27 cellular contexts compared by ENCODE assay signal in the genomic region with DNA sequence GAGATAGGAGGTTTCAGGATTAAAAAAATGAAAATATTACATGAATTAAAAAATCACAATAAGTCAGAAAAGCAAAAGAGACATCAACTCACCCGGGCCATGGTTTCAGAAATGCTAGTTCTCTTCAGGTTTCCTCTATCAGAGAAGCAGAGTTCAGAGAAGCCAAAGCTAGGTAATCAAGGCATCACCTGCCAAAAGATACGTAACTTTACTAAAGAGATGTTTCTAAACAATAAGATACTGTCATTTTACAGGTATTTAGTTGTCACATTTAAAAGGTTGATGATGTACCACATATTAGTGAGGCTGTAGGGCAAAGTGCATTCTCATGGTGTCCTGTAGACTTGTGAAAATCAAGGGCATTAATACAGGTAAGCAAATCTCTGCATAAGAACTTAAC. TPM values are rescaled to one million over a fixed set of nuclear protein-coding genes. Genes with fewer than 3 reads are reported as not detected.
A peak's percentile ranks its signal among the peaks of the same experiment; 100 is the strongest.
DNase-seq lines count a peak whose midpoint lies in the region; ATAC-seq, FAIRE-seq and TF ChIP-seq lines count a peak whose summit lies in the region.
"Had no signal": no experiment of that assay in that cellular context is flagged by ENCODE, and none has a peak within 500 bp of the region (broad histone marks: within the 10 kb centered on the region; RNA-seq: fewer than 3 reads in every experiment).

A gene (minus strand): TSS at position 101 of the 400 bp plus-strand sequence.

- TF ChIP-seq POLR2A in HepG2 (IDR thresholded peaks at IDR 0.05; ENCODE audit: insufficient read depth in 1 of 2, low read depth in 2 of 2, low read length in 2 of 2) = no peak
- TF ChIP-seq POLR2A in uterus (IDR thresholded peaks at IDR 0.05) = no peak

- peaks cover 0 to 9% (median 3%) of the 10 kb centered on the region in 4 donors for H3K36me3 ChIP-seq in liver (ENCODE audit: control insufficient read depth in 4 of 4, insufficient read depth in 3 of 4, low read depth in 1 of 4, low read length in 3 of 4)
- H3K36me3 ChIP-seq in HepG2 (replicated peaks in 1 of 2; ENCODE audit: control insufficient read depth in 1 of 2, insufficient read depth in 2 of 2, low read length in 2 of 2) = no peaks in the 10 kb centered on the region
- peaks cover 0 to 17% (median 0%) of the 10 kb centered on the region in 5 donors for H3K36me3 ChIP-seq in subcutaneous abdominal adipose tissue (ENCODE audit: control insufficient read depth in 5 of 5, insufficient read depth in 5 of 5, low read length in 5 of 5)
- H3K36me3 ChIP-seq in uterus = no peaks in the 10 kb centered on the region
- H3K36me3 ChIP-seq: BE2C had no signal

- ATAC-seq in HepG2 = no peak
- ATAC-seq in HG02623 (IDR thresholded peaks at IDR 0.05; ENCODE audit: unreplicated experiment) = no peak
- ATAC-seq: A549, GM23338, HCT116 had no signal

- peaks cover 3% of the 10 kb centered on the region for H3K27me3 Mint-ChIP-seq in endothelial cell (ENCODE audit: unreplicated experiment)
- H3K27me3 Mint-ChIP-seq: CD4-positive, alpha-beta T cell; CD8-positive, alpha-beta memory T cell had no signal

- in situ Hi-C loops in HepG2 (cut with HindIII; ENCODE audit: extremely low pct_ligation_motif_present, low pct_unique_long_range_greater_than_20kb) = no loop called here

- H3K27ac Mint-ChIP-seq in endothelial cell (ENCODE audit: unreplicated experiment) = no peak within 1 kb of the TSS
- H3K27ac Mint-ChIP-seq: CD14-positive monocyte; CD4-positive, alpha-beta T cell; CD8-positive, alpha-beta memory T cell; GM23338; H9; HFFc6 had no signal

- POLR2A ChIA-PET in HepG2 (lab: Yijun Ruan, JAX) = no interaction called here

- H4K20me1 ChIP-seq in HepG2 (ENCODE audit: insufficient read depth, low read length) = no peaks in the 10 kb centered on the region
- H4K20me1 ChIP-seq: BLaER1 treated with 17β-estradiol and CSF1 and Interleukin-3, amounts not matched to agents 10 nM and 100 nM had no signal

- H3K27me3 ChIP-seq in liver (ENCODE audit: control insufficient read depth in 4 of 4, insufficient read depth in 4 of 4, low read length in 3 of 4) (no peaks in the 10 kb centered on the region), HepG2 (ENCODE audit: control insufficient read depth in 1 of 2, insufficient read depth in 2 of 2, low read length in 2 of 2) (no peaks in the 10 kb centered on the region), subcutaneous abdominal adipose tissue (ENCODE audit: control insufficient read depth in 5 of 5, insufficient read depth in 4 of 5, low read length in 5 of 5) (no peaks in the 10 kb centered on the region), uterus (no peaks in the 10 kb centered on the region)
- H3K27me3 ChIP-seq: BE2C; BLaER1 treated with 17β-estradiol and CSF1 and Interleukin-3, amounts not matched to agents 10 nM and 100 nM had no signal

- H3K4me1 ChIP-seq in liver (ENCODE audit: control insufficient read depth in 4 of 4, insufficient read depth in 4 of 4, low read length in 3 of 4) (no peaks in the 10 kb centered on the region), HepG2 (ENCODE audit: insufficient read depth, low read length) (no peaks in the 10 kb centered on the region), subcutaneous abdominal adipose tissue (ENCODE audit: control insufficient read depth in 5 of 5, insufficient read depth in 5 of 5, low read length in 5 of 5) (no peaks in the 10 kb centered on the region), uterus (no peaks in the 10 kb centered on the region)
- H3K4me1 ChIP-seq: A549; BE2C; BLaER1 treated with 17β-estradiol and CSF1 and Interleukin-3, amounts not matched to agents 10 nM and 100 nM had no signal

- intact Hi-C loops in HepG2 (cut with micrococcal nuclease; ENCODE audit: unreplicated experiment) (no loop called here), uterus (cut with DNase I; ENCODE audit: low total_unique reads) (no loop called here)

- TF ChIP-seq CTCF in liver (IDR thresholded peaks at IDR 0.05; ENCODE audit: low read depth, low read length, missing input control) = no peak
- TF ChIP-seq CTCF in HepG2 (CRISPR knock-in tag; IDR thresholded peaks at IDR 0.05) = no peak
- no peak for TF ChIP-seq CTCF in endothelial cell (IDR thresholded peaks at IDR 0.05; ENCODE audit: unreplicated experiment)
- TF ChIP-seq CTCF in uterus (IDR thresholded peaks at IDR 0.05) = no peak

- H3K79me2 ChIP-seq in HepG2 (ENCODE audit: insufficient read depth, low read length) = no peaks in the 10 kb centered on the region

- H3K27ac ChIP-seq in liver (ENCODE audit: low read depth in 1 of 2, low read length in 2 of 2) (no peak within 1 kb of the TSS), HepG2 (ENCODE audit: extremely low read length, insufficient read depth, low read length) (no peak within 1 kb of the TSS), subcutaneous abdominal adipose tissue (ENCODE audit: low read depth, low read length) (no peak within 1 kb of the TSS), uterus (no peak within 1 kb of the TSS)
- H3K27ac ChIP-seq: A549; BLaER1 treated with 17β-estradiol and CSF1 and Interleukin-3, amounts not matched to agents 10 nM and 100 nM had no signal

- TF ChIP-seq EP300 in HepG2 (IDR thresholded peaks at IDR 0.05; ENCODE audit: low read depth in 2 of 2, low read length in 2 of 2) (no peak), HepG2 (CRISPR knock-in tag; IDR thresholded peaks at IDR 0.05; ENCODE audit: borderline replicate concordance) (no peak)

- no peak within 1 kb of the TSS for H2AFZ ChIP-seq in HepG2 (ENCODE audit: low read length)
- H2AFZ ChIP-seq: GM23338 had no signal

- H3K4me1 Mint-ChIP-seq in endothelial cell (ENCODE audit: unreplicated experiment) = no peaks in the 10 kb centered on the region
- H3K4me1 Mint-ChIP-seq: CD14-positive monocyte; CD8-positive, alpha-beta memory T cell; GM23338; H9 had no signal

- CTCF ChIA-PET in HepG2 (lab: Yijun Ruan, JAX; ENCODE audit: low intra/inter-chr PET ratio, low total read pairs) = no interaction called here

- H3K4me3 ChIP-seq in liver (ENCODE audit: low read depth in 1 of 3, low read length in 3 of 3) (peak within 1 kb of the TSS in 2 of 3 donors; percentile 35 to 61), HepG2 (replicated peaks in 1 of 3; ENCODE audit: insufficient read depth in 1 of 3, low read depth in 2 of 3, low read length in 3 of 3) (no peak within 1 kb of the TSS), subcutaneous abdominal adipose tissue (ENCODE audit: low read depth in 1 of 5, low read length in 5 of 5) (peak within 1 kb of the TSS in 4 of 5 donors; percentile 13 to 44 (median 34)), uterus (no peak within 1 kb of the TSS)
- H3K4me3 ChIP-seq: A549; BLaER1 treated with 17β-estradiol and CSF1 and Interleukin-3, amounts not matched to agents 10 nM and 100 nM; GM23338 had no signal

- H3K4me3 Mint-ChIP-seq in endothelial cell (ENCODE audit: unreplicated experiment) = peak within 1 kb of the TSS; percentile 61
- H3K4me3 Mint-ChIP-seq: CD14-positive monocyte; CD4-positive, alpha-beta T cell; CD8-positive, alpha-beta memory T cell; GM23338; H9; HFFc6 had no signal

- FAIRE-seq in HepG2 (lab: Jason Lieb, UNC) = no peak
- FAIRE-seq: D721Med, GM12891, GM18507 had no signal

- 87% methylated on average over 2 of the region's 2 CpGs for WGBS in liver
- 24% methylated on average over 2 of the region's 2 CpGs for WGBS in HepG2 (ENCODE audit: low lambda C conversion rate)

- DNase-seq in HepG2 (ENCODE audit: low spot score) (no peak), endothelial cell (ENCODE audit: low spot score) (no peak), uterus (no peak), DMS79 treated with DMSO at 0.1 percent for 48 hours (lab: John Stamatoyannopoulos, UW) (no peak)
- DNase-seq: 8988T; ACHN; AML-193; BE2C; CD4-positive, alpha-beta T cell; CD8-positive, alpha-beta memory T cell; DMS 273 treated with DMSO at 0.1 percent for 48 hours; DMS79; GF-D8; H9; HFFc6 had no signal

- no peak for TF ChIP-seq RAD21 in liver (IDR thresholded peaks at IDR 0.05)
- TF ChIP-seq RAD21 in HepG2 (CRISPR knock-in tag; IDR thresholded peaks at IDR 0.05) = no peak

- H3K9ac ChIP-seq in liver (ENCODE audit: low read depth in 1 of 2, low read length in 2 of 2) (no peak within 1 kb of the TSS), HepG2 (ENCODE audit: insufficient read depth, low read depth, low read length) (no peak within 1 kb of the TSS), subcutaneous abdominal adipose tissue (ENCODE audit: low read length in 5 of 5) (no peak within 1 kb of the TSS)
- H3K9ac ChIP-seq: BLaER1 treated with 17β-estradiol and CSF1 and Interleukin-3, amounts not matched to agents 10 nM and 100 nM had no signal

- no peak within 1 kb of the TSS for H3K4me2 ChIP-seq in HepG2 (ENCODE audit: low read depth, low read length)
- H3K4me2 ChIP-seq: A549; BLaER1 treated with 17β-estradiol and CSF1 and Interleukin-3, amounts not matched to agents 10 nM and 100 nM; GM23338 had no signal

- BruUV-seq in HepG2 (replicated peaks; lab: Mats Ljungman, UMichigan) = no TSS peak

- H3K36me3 Mint-ChIP-seq in endothelial cell (ENCODE audit: low read depth, unreplicated experiment) = peaks cover 53% of the 10 kb centered on the region
- H3K36me3 Mint-ChIP-seq: CD14-positive monocyte had no signal

- H3K9me3 Mint-ChIP-seq in endothelial cell (ENCODE audit: unreplicated experiment) = peaks cover 36% of the 10 kb centered on the region

- H3K9me3 ChIP-seq in liver (ENCODE audit: control insufficient read depth in 4 of 4, low read length in 3 of 4) (peaks cover 26 to 66% (median 42%) of the 10 kb centered on the region in 4 donors), HepG2 (ENCODE audit: low read length) (peaks cover 83% of the 10 kb centered on the region), subcutaneous abdominal adipose tissue (ENCODE audit: control insufficient read depth in 5 of 5, low read length in 5 of 5) (peaks cover 48 to 83% (median 78%) of the 10 kb centered on the region in 5 donors), uterus (peaks cover 0 to 75% of the 10 kb centered on the region in 2 donors)
- H3K9me3 ChIP-seq: BE2C had no signal

RNA-seq across cellular contexts. Expression of the gene that starts here (rescaled TPM):
- total RNA-seq in liver = under 1 TPM; 0.33 TPM
- polyA plus RNA-seq in liver = under 1 TPM; 0.21 to 0.31 TPM
- total RNA-seq in HepG2 (2016; rRNA removed; fragmentation: Illumina TruSeq; extraction: Trizol) = 1.2 and 2.6 TPM in 2 replicates
- total RNA-seq in HepG2 (2016; cell fraction: cytosol; rRNA removed; fragmentation: Illumina TruSeq; extraction: Trizol; ENCODE audit: low read depth) = 0.40 and 0.44 TPM in 2 replicates
- 1.5 and 1.8 TPM in 2 replicates for total RNA-seq in HepG2 (2016; cell fraction: insoluble cytoplasmic fraction; rRNA removed; fragmentation: Illumina TruSeq; extraction: Trizol)
- total RNA-seq in HepG2 (2016; cell fraction: membrane; rRNA removed; fragmentation: Illumina TruSeq; extraction: Trizol) = 0.52 and 1.1 TPM in 2 replicates
- total RNA-seq in HepG2 (2016; cell fraction: nucleus; rRNA removed; fragmentation: Illumina TruSeq; extraction: Trizol) = 1.6 and 1.7 TPM in 2 replicates
- polyA plus RNA-seq in HepG2 (2011; rRNA removed) = 0.61 and 1.0 TPM in 2 replicates
- polyA plus RNA-seq in HepG2 (2011; cell fraction: cytosol; rRNA removed) = 0.20 and 0.38 TPM in 2 replicates
- polyA plus RNA-seq in HepG2 (2011; cell fraction: nucleus; rRNA removed) = 0.87 and 2.3 TPM in 2 replicates
- polyA plus RNA-seq in HepG2 (2012) = 1.7 and 1.8 TPM in 2 replicates
- 0.07 and 0.34 TPM in 2 replicates for polyA plus RNA-seq in HepG2 (2016; cell fraction: cytosol; fragmentation: Illumina TruSeq; extraction: Trizol; ENCODE audit: low read depth)
- 1.3 and 1.6 TPM in 2 replicates for polyA plus RNA-seq in HepG2 (2016; cell fraction: insoluble cytoplasmic fraction; fragmentation: Illumina TruSeq; extraction: Trizol; ENCODE audit: low read depth)
- 0.23 and 0.26 TPM in 2 replicates for polyA plus RNA-seq in HepG2 (2016; cell fraction: membrane; fragmentation: Illumina TruSeq; extraction: Trizol; ENCODE audit: low read depth)
- 1.7 and 3.0 TPM in 2 replicates for polyA plus RNA-seq in HepG2 (2016; cell fraction: nucleus; fragmentation: Illumina TruSeq; extraction: Trizol; ENCODE audit: insufficient read depth, low read depth)
- not detected in 2 replicates for polyA minus RNA-seq in HepG2 (2011; rRNA and poly(A)+ RNA removed; ENCODE audit: low replicate concordance)
- 0.44 and 0.49 TPM in 2 replicates for polyA minus RNA-seq in HepG2 (2011; cell fraction: cytosol; rRNA and poly(A)+ RNA removed)
- polyA minus RNA-seq in HepG2 (2011; cell fraction: nucleus; rRNA and poly(A)+ RNA removed) = 0.77 and 0.99 TPM in 2 replicates
- total RNA-seq in endothelial cell (ENCODE audit: unreplicated experiment) = 3.7 TPM
- total RNA-seq in uterus = 1 to 10 TPM in 3 of 4 donors, under 1 TPM in 1; 0.59 to 7.9 (median 6.4) TPM
- total RNA-seq: G401 had no signal
- polyA plus RNA-seq: CD14-positive monocyte had no signal

Comparison
In these comparisons a context has a peak if more than half of its experiments do, and no peak if none do; other contexts are left out.
1. H3K4me3 ChIP-seq: peak in liver (2 of 3) and subcutaneous abdominal adipose tissue (4 of 5); none in HepG2 (0 of 3) and uterus (0 of 2).